20 cellular contexts compared by ENCODE assay signal in the genomic region with DNA sequence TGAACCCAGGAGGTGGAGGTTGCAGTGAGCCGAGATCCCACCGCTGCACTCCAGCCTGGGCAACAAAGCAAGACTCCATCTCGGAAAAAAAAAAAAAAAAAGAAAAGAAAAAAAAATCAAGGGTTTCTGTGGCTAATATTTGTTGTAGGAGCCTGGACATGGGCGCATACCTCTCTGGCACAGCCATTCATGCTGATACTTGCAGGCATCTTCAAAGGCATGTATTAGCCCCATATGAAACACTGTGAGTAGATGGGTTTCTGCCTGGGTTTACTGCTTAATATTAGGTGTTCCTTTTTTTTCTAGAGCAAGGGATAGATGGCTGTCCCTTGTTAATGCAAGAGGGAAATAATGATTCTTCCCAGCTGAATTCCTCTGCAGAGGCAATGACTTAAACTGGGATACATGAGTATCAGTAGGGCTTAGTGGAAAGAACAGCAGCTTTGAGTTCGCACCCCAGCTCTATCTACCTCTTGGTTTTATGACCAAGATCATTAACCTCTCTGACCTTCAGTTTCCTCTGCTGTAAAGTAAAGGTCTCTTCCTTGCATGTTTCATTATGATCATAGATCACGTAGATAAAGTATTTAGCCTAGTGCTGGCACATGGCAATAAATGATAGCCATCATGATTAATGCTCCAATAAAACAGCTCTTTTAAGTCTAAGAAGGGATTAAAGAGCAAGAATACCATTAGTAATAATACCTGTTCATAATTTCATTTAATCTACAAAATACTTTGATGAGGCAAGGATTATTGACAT. TPM values are rescaled to one million over a fixed set of nuclear protein-coding genes. Genes with fewer than 3 reads are reported as not detected.
DNase-seq lines count a peak whose midpoint lies in the region; ATAC-seq, FAIRE-seq and TF ChIP-seq lines count a peak whose summit lies in the region.
"Had no signal": no experiment of that assay in that cellular context is flagged by ENCODE, and none has a peak within 500 bp of the region (broad histone marks: within the 10 kb centered on the region; RNA-seq: fewer than 3 reads in every experiment).

No MANE protein-coding gene starts in this region.

- no peak overlapping the region for H3K4me3 ChIP-seq in HL-60 (replicated peaks; ENCODE audit: insufficient read depth, low read length)
- no peak overlapping the region for H3K4me3 ChIP-seq in keratinocyte (ENCODE audit: control insufficient read depth in 2 of 3, extremely low read depth in 1 of 3, insufficient read depth in 2 of 3, low read depth in 1 of 3, low read length in 3 of 3)
- H3K4me3 ChIP-seq: HAP-1 had no signal

- no peaks in the 10 kb centered on the region for H3K27me3 Mint-ChIP-seq in activated CD4-positive, alpha-beta T cell treated with anti-CD3 and anti-CD28 coated beads, Interleukin-2, amount 10 ng/mL, durations not matched to agents 7 days and 5 days
- H3K27me3 Mint-ChIP-seq in activated CD4-positive, alpha-beta T cell treated with anti-CD3 and anti-CD28 coated beads, Interleukin-2, amount 10 ng/mL, durations not matched to agents 24 days and 14 days = no peaks in the 10 kb centered on the region
- H3K27me3 Mint-ChIP-seq in effector memory CD8-positive, alpha-beta T cell = no peaks in the 10 kb centered on the region
- H3K27me3 Mint-ChIP-seq in chondrocyte (ENCODE audit: low read depth) = no peaks in the 10 kb centered on the region

- POLR2A ChIA-PET in activated CD4-positive, alpha-beta T cell treated with anti-CD3 and anti-CD28 coated beads, Interleukin-2, amount 10 ng/mL, durations not matched to agents 7 days and 5 days (lab: Charles Lee) = no interaction called here
- POLR2A ChIA-PET in GM10248 (lab: Yijun Ruan, JAX) = interaction anchor here (1.4 kb wide), 1 partner anchor 370 kb away, joined by 3 read pairs; the partner anchor contains the start of gene SRSF7

- H3K27ac Mint-ChIP-seq in activated CD4-positive, alpha-beta T cell treated with anti-CD3 and anti-CD28 coated beads, Interleukin-2, amount 10 ng/mL, durations not matched to agents 7 days and 5 days = peak overlapping the region; percentile 76
- H3K27ac Mint-ChIP-seq in activated CD4-positive, alpha-beta T cell treated with anti-CD3 and anti-CD28 coated beads, Interleukin-2, amount 10 ng/mL, durations not matched to agents 24 days and 14 days = no peak overlapping the region
- no peak overlapping the region for H3K27ac Mint-ChIP-seq in effector memory CD8-positive, alpha-beta T cell
- H3K27ac Mint-ChIP-seq in chondrocyte (ENCODE audit: unreplicated experiment) = no peak overlapping the region

- no peaks in the 10 kb centered on the region for H3K27me3 ChIP-seq in HL-60 (ENCODE audit: insufficient read depth, poor library complexity, severe bottlenecking)
- H3K27me3 ChIP-seq in keratinocyte (ENCODE audit: control insufficient read depth, extremely low read depth, insufficient read depth, low read length) = no peaks in the 10 kb centered on the region

- H3K4me1 Mint-ChIP-seq in activated CD4-positive, alpha-beta T cell treated with anti-CD3 and anti-CD28 coated beads, Interleukin-2, amount 10 ng/mL, durations not matched to agents 7 days and 5 days = peaks cover 42% of the 10 kb centered on the region
- peaks cover 32% of the 10 kb centered on the region for H3K4me1 Mint-ChIP-seq in activated CD4-positive, alpha-beta T cell treated with anti-CD3 and anti-CD28 coated beads, Interleukin-2, amount 10 ng/mL, durations not matched to agents 24 days and 14 days
- peaks cover 6 to 15% of the 10 kb centered on the region in 2 donors for H3K4me1 Mint-ChIP-seq in effector memory CD8-positive, alpha-beta T cell (ENCODE audit: low read depth in 2 of 2)
- H3K4me1 Mint-ChIP-seq in chondrocyte (ENCODE audit: low read depth) = peaks cover 41% of the 10 kb centered on the region

- H2AFZ ChIP-seq in keratinocyte (ENCODE audit: control insufficient read depth, low read length) = no peak overlapping the region

- DNase-seq in activated CD4-positive, alpha-beta T cell treated with anti-CD3 and anti-CD28 coated beads, Interleukin-2, amount 10 ng/mL, durations not matched to agents 7 days and 5 days = no peak
- no peak for DNase-seq in activated CD4-positive, alpha-beta T cell treated with anti-CD3 and anti-CD28 coated beads, Interleukin-2, amount 10 ng/mL, durations not matched to agents 24 days and 14 days
- DNase-seq in HL-60 (ENCODE audit: low read depth in 1 of 2, low spot score in 1 of 2) = no peak
- DNase-seq in keratinocyte (ENCODE audit: low read depth, low spot score) = no peak
- no peak for DNase-seq in GM10248 (ENCODE audit: extremely low spot score)
- no peak for DNase-seq in effector memory CD8-positive, alpha-beta T cell
- DNase-seq in chondrocyte (ENCODE audit: low spot score) = no peak
- DNase-seq: CD4-positive, CD25-positive, alpha-beta regulatory T cell; GOT3; Kasumi-1; MM.1S; NCI-H1417; NCI-H1694; NCI-H2029 treated with DMSO at 0.1 percent for 48 hours; NCI-H446 treated with DMSO at 0.1 percent for 48 hours; NCI-H526; Right ventricle myocardium superior; RPMI8226 had no signal

- H3K4me3 Mint-ChIP-seq in activated CD4-positive, alpha-beta T cell treated with anti-CD3 and anti-CD28 coated beads, Interleukin-2, amount 10 ng/mL, durations not matched to agents 7 days and 5 days = no peak overlapping the region
- H3K4me3 Mint-ChIP-seq in activated CD4-positive, alpha-beta T cell treated with anti-CD3 and anti-CD28 coated beads, Interleukin-2, amount 10 ng/mL, durations not matched to agents 24 days and 14 days = no peak overlapping the region
- no peak overlapping the region for H3K4me3 Mint-ChIP-seq in effector memory CD8-positive, alpha-beta T cell
- no peak overlapping the region for H3K4me3 Mint-ChIP-seq in chondrocyte (ENCODE audit: unreplicated experiment)

- no peaks in the 10 kb centered on the region for H4K20me1 ChIP-seq in keratinocyte (ENCODE audit: control insufficient read depth, extremely low read depth, insufficient read depth, low read length)

- intact Hi-C loops in activated CD4-positive, alpha-beta T cell treated with anti-CD3 and anti-CD28 coated beads, Interleukin-2, amount 10 ng/mL, durations not matched to agents 24 days and 14 days (cut with micrococcal nuclease) = loop anchor here (2.0 kb wide), 1 partner anchor 13 kb away; no protein-coding TSS in a partner anchor

- H3K9ac ChIP-seq in keratinocyte (ENCODE audit: control insufficient read depth, extremely low read depth, insufficient read depth, low read length) = no peak overlapping the region

- H3K9me1 ChIP-seq in keratinocyte (ENCODE audit: control insufficient read depth, extremely low read depth, insufficient read depth, low read length) = no peaks in the 10 kb centered on the region

- FAIRE-seq in keratinocyte (lab: Jason Lieb, UNC) = no peak
- FAIRE-seq: D721Med had no signal

- H3K4me2 ChIP-seq in keratinocyte (ENCODE audit: control insufficient read depth, extremely low read depth, insufficient read depth, low read depth, low read length) = peak overlapping the region; percentile 32

- CTCF ChIA-PET in activated CD4-positive, alpha-beta T cell treated with anti-CD3 and anti-CD28 coated beads, Interleukin-2, amount 10 ng/mL, durations not matched to agents 7 days and 5 days (lab: Charles Lee) = interaction anchor here (0.7 to 1.1 kb wide), 3 partner anchors 14 to 66 kb away, joined by 3 to 6 read pairs (median 5); no protein-coding TSS in a partner anchor
- CTCF ChIA-PET in GM10248 (lab: Yijun Ruan, JAX) = interaction anchor here (1.2 to 3.2 kb wide), 4 partner anchors 9 to 284 kb away, joined by 3 to 13 read pairs (median 3); partner anchors contain the start of gene GALM

- H3K36me3 Mint-ChIP-seq in activated CD4-positive, alpha-beta T cell treated with anti-CD3 and anti-CD28 coated beads, Interleukin-2, amount 10 ng/mL, durations not matched to agents 7 days and 5 days (ENCODE audit: low read depth) = peaks cover 1% of the 10 kb centered on the region
- peaks cover 1% of the 10 kb centered on the region for H3K36me3 Mint-ChIP-seq in activated CD4-positive, alpha-beta T cell treated with anti-CD3 and anti-CD28 coated beads, Interleukin-2, amount 10 ng/mL, durations not matched to agents 24 days and 14 days (ENCODE audit: low read depth)
- peaks cover 6% of the 10 kb centered on the region for H3K36me3 Mint-ChIP-seq in effector memory CD8-positive, alpha-beta T cell (ENCODE audit: insufficient read depth)
- no peaks in the 10 kb centered on the region for H3K36me3 Mint-ChIP-seq in chondrocyte (ENCODE audit: low read depth)
- H3K36me3 Mint-ChIP-seq: CD4-positive, CD25-positive, alpha-beta regulatory T cell had no signal

- H3K27ac ChIP-seq in HL-60 (replicated peaks) (peak overlapping the region; percentile 83), keratinocyte (ENCODE audit: control insufficient read depth, insufficient read depth, low read length) (no peak overlapping the region)

- peaks cover under 1% of the 10 kb centered on the region for H3K79me2 ChIP-seq in keratinocyte (ENCODE audit: control insufficient read depth, insufficient read depth, low read length)

- H3K9me3 Mint-ChIP-seq in activated CD4-positive, alpha-beta T cell treated with anti-CD3 and anti-CD28 coated beads, Interleukin-2, amount 10 ng/mL, durations not matched to agents 7 days and 5 days = no peaks in the 10 kb centered on the region
- H3K9me3 Mint-ChIP-seq in activated CD4-positive, alpha-beta T cell treated with anti-CD3 and anti-CD28 coated beads, Interleukin-2, amount 10 ng/mL, durations not matched to agents 24 days and 14 days = no peaks in the 10 kb centered on the region
- no peaks in the 10 kb centered on the region for H3K9me3 Mint-ChIP-seq in effector memory CD8-positive, alpha-beta T cell
- H3K9me3 Mint-ChIP-seq in chondrocyte (ENCODE audit: low read depth) = no peaks in the 10 kb centered on the region
- H3K9me3 Mint-ChIP-seq: CD4-positive, CD25-positive, alpha-beta regulatory T cell had no signal

- no peaks in the 10 kb centered on the region for H3K36me3 ChIP-seq in keratinocyte (ENCODE audit: control insufficient read depth in 2 of 2, extremely low read depth in 1 of 2, insufficient read depth in 2 of 2, low read length in 2 of 2)
- H3K36me3 ChIP-seq: HAP-1 had no signal

- no peak for TF ChIP-seq CTCF in HL-60 (IDR thresholded peaks at IDR 0.05; ENCODE audit: insufficient read depth, low read length)
- TF ChIP-seq CTCF in keratinocyte (optimal IDR thresholded peaks at IDR 0.05 in 1 of 3, IDR thresholded peaks at IDR 0.05 in 1 of 3, conservative IDR thresholded peaks at IDR 0.05 in 1 of 3; ENCODE audit: extremely low read depth in 1 of 3, insufficient read depth in 2 of 3, low read length in 3 of 3) = no peak
- no peak for TF ChIP-seq CTCF in GM10248 (IDR thresholded peaks at IDR 0.05; ENCODE audit: control extremely low read depth, extremely low read depth, low read depth, missing control alignments)
- no peak for TF ChIP-seq CTCF in chondrocyte (IDR thresholded peaks at IDR 0.05)

- peaks cover 13% of the 10 kb centered on the region for H3K4me1 ChIP-seq in keratinocyte (ENCODE audit: control insufficient read depth, extremely low read depth, insufficient read depth, low read length)

- dilution Hi-C loops in keratinocyte (cut with MboI; ENCODE audit: extremely low pct_ligation_motif_present, low sequenced_read_pairs) = no loop called here

- ATAC-seq in effector memory CD8-positive, alpha-beta T cell (replicated peaks) = no peak

- H3K9me3 ChIP-seq in keratinocyte (ENCODE audit: control insufficient read depth, low read depth, low read length) = no peaks in the 10 kb centered on the region
- H3K9me3 ChIP-seq: HAP-1 had no signal

RNA-seq across cellular contexts. Expression of gene ATL2, which starts 4.5 kb away (rescaled TPM):
- 10 to 100 TPM; 46.0 to 59.2 TPM for total RNA-seq in activated CD4-positive, alpha-beta T cell treated with anti-CD3 and anti-CD28 coated beads, Interleukin-2, amount 10 ng/mL, durations not matched to agents 7 days and 5 days
- total RNA-seq in activated CD4-positive, alpha-beta T cell treated with anti-CD3 and anti-CD28 coated beads, Interleukin-2, amount 10 ng/mL, durations not matched to agents 24 days and 14 days = 58.1 and 67.3 TPM in 2 replicates
- 49.6 to 83.2 TPM (median 65.6 TPM) in 3 replicates for polyA plus RNA-seq in keratinocyte
- polyA plus RNA-seq in keratinocyte (2011; ENCODE audit: low read depth) = 236 TPM
- 27.2 and 29.0 TPM in 2 replicates for polyA plus RNA-seq in keratinocyte (2011; cell fraction: cytosol; rRNA removed)
- 95.0 and 163 TPM in 2 replicates for polyA plus RNA-seq in keratinocyte (2011; cell fraction: nucleus; rRNA removed)
- polyA plus RNA-seq in keratinocyte (2012; ENCODE audit: low replicate concordance) = 51.7 and 77.6 TPM in 2 replicates
- polyA minus RNA-seq in keratinocyte = 9.9 to 159 TPM (median 58.7 TPM) in 3 replicates
- 34.5 TPM for polyA minus RNA-seq in keratinocyte (2011; cell fraction: cytosol; rRNA and poly(A)+ RNA removed)
- polyA minus RNA-seq in keratinocyte (2011; cell fraction: nucleus; rRNA and poly(A)+ RNA removed) = 86.1 and 121 TPM in 2 replicates
- 30.5 to 50.2 TPM (median 34.1 TPM) in 3 replicates for total RNA-seq in chondrocyte
